ENCODE assay signal across 8 cellular contexts in the genomic region with DNA sequence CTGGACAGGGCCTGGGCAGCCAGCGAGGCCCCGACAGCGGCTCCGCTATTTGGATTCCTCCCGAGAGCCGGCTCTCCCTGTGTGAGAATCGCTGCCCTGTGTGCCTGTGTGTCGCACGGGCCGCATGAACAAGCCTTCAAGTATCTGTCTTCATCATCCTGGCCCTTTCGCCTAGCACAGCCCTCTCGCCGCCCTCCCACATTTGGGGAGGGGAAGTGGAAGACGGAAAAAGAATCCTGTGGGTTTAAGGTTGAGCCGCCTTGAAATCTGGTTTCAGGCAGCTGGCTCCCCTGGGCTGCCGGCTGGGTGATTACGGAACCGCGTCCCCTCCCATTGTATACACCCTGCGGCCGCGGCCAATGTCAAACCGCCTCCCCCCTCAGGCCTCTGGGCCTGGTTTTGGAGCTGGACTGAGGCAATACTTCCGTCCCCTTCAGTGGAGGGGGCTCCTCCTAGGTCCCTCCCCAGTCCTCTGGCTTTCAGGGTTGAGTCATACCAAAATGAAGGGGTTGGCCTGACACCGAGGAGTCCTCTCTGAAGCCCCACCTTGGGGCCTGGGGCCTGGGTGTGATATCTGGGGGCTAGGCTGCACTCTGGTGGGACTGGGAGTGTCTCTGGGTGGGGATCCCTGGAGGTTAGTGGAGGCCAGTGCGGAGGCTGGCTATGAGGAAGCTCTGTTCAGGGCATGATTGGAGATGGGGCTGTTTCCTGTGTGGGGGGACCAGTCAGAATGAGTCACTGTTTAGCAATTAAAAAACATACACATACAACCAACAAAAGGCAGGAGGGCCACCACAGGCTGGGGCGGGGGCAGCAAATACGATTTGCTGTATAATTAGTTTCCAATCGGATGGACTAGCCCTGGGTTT.
DNase-seq lines count a peak whose midpoint lies in the region; ATAC-seq and TF ChIP-seq lines count a peak whose summit lies in the region.

No MANE protein-coding gene starts in this region.

- H3K27me3 ChIP-seq in muscle layer of colon (ENCODE audit: control insufficient read depth in 1 of 2, insufficient read depth in 2 of 2, low read length in 2 of 2), result no peaks in the 10 kb centered on the region

- peak overlapping the region; percentile 96 for H3K27ac ChIP-seq in muscle layer of colon (ENCODE audit: low read depth, low read length)

- TF ChIP-seq CTCF in epithelial cell of esophagus (IDR thresholded peaks at IDR 0.05; ENCODE audit: insufficient read depth, low read depth, low read length, missing control alignments), result no peak

- peak; percentile 28 for ATAC-seq in HG02970 (IDR thresholded peaks at IDR 0.05; ENCODE audit: low FRiP score, unreplicated experiment)

- DNase-seq in NCI-H2171 treated with DMSO at 0.1 percent for 48 hours (lab: John Stamatoyannopoulos, UW) (peak; percentile 30), NCI-H2171 (lab: John Stamatoyannopoulos, UW) (no peak), NOMO-1 treated with dmso at 0.1 percent for 144 hours (lab: John Stamatoyannopoulos, UW; ENCODE audit: unreplicated experiment) (peak; percentile 97), epithelial cell of esophagus (ENCODE audit: low read depth) (peak; percentile 91)
- peak; percentile 89 for DNase-seq in activated CD8-positive, alpha-beta memory T cell treated with anti-CD3 and anti-CD28 coated beads, Interleukin-2, amount 50 U/mL, for 48 hours
- peak; percentile 46 for DNase-seq in stimulated activated CD8-positive, alpha-beta memory T cell treated with anti-CD3 and anti-CD28 coated beads, Interleukin-7, amount 100 ng/mL, for 24 hours (ENCODE audit: low read depth)

- H3K9ac ChIP-seq in muscle layer of colon (ENCODE audit: low read length), result peak overlapping the region; percentile 94

- H3K4me1 ChIP-seq in muscle layer of colon (ENCODE audit: insufficient read depth, low read length), result peaks cover 48% of the 10 kb centered on the region

- H3K36me3 ChIP-seq in muscle layer of colon (ENCODE audit: insufficient read depth, low read length), result peaks cover 18% of the 10 kb centered on the region

- no peaks in the 10 kb centered on the region for H3K9me3 ChIP-seq in muscle layer of colon (ENCODE audit: low read length)

- H3K4me3 ChIP-seq in epithelial cell of esophagus (ENCODE audit: low read length), result peak overlapping the region; percentile 91
- H3K4me3 ChIP-seq in muscle layer of colon (ENCODE audit: low read depth in 1 of 2, low read length in 2 of 2), result peak overlapping the region; percentile 53 to 99
